ENCODE assay signal across 8 cellular contexts in genomic region chr21:29164330-29164942, GRCh38. TPM values are rescaled to one million over a fixed set of nuclear protein-coding genes. Genes with fewer than 3 reads are reported as not detected.
DNase-seq lines count a peak whose midpoint lies in the region; ATAC-seq and TF ChIP-seq lines count a peak whose summit lies in the region.

No MANE protein-coding gene starts in this region.

- H3K36me3 ChIP-seq in GM06990 (ENCODE audit: control insufficient read depth, insufficient read depth, low read length) (no peaks in the 10 kb centered on the region), stomach (peaks cover 0 to 8% (median 2%) of the 10 kb centered on the region in 4 donors)

- H3K27ac Mint-ChIP-seq in WTC11: no peak overlapping the region
- no peak overlapping the region for H3K27ac Mint-ChIP-seq in activated CD4-positive, alpha-beta T cell treated with anti-CD3 and anti-CD28 coated beads, Interleukin-2, amount 10 ng/mL, durations not matched to agents 7 days and 5 days

- TF ChIP-seq POLR2A in stomach (IDR thresholded peaks at IDR 0.05): no peak

- 40 to 46% (median 44%) methylated on average over 8 of the region's 8 CpGs for WGBS in stomach, 5 donors

- POLR2A ChIA-PET in WTC11 (lab: Charles Lee): no interaction called here
- POLR2A ChIA-PET in activated CD4-positive, alpha-beta T cell treated with anti-CD3 and anti-CD28 coated beads, Interleukin-2, amount 10 ng/mL, durations not matched to agents 7 days and 5 days (lab: Charles Lee): no interaction called here

- H3K4me1 ChIP-seq in stomach: peaks cover 0 to 16% (median 5%) of the 10 kb centered on the region in 4 donors

- no peak for TF ChIP-seq EP300 in stomach (IDR thresholded peaks at IDR 0.05)

- H3K4me3 Mint-ChIP-seq in WTC11: no peak overlapping the region
- no peak overlapping the region for H3K4me3 Mint-ChIP-seq in activated CD4-positive, alpha-beta T cell treated with anti-CD3 and anti-CD28 coated beads, Interleukin-2, amount 10 ng/mL, durations not matched to agents 7 days and 5 days

- intact Hi-C loops in left ventricle myocardium superior (cut with micrococcal nuclease): loop anchor here (10.0 kb wide), 1 partner anchor 180 kb away; no protein-coding TSS in a partner anchor
- intact Hi-C loops in stomach (cut with DNase I; ENCODE audit: low total_unique reads): loop anchor here (5.0 kb wide), 1 partner anchor 208 kb away; no protein-coding TSS in a partner anchor

- H3K4me1 Mint-ChIP-seq in WTC11: no peaks in the 10 kb centered on the region
- peaks cover 7% of the 10 kb centered on the region for H3K4me1 Mint-ChIP-seq in activated CD4-positive, alpha-beta T cell treated with anti-CD3 and anti-CD28 coated beads, Interleukin-2, amount 10 ng/mL, durations not matched to agents 7 days and 5 days

- H3K4me3 ChIP-seq in GM06990 (replicated peaks; ENCODE audit: low read depth, low read length): no peak overlapping the region
- H3K4me3 ChIP-seq in stomach: no peak overlapping the region

- DNase-seq in GM06990 (ENCODE audit: extremely low read depth, insufficient read length): no peak
- peak; percentile 77 for DNase-seq in MV-4-11 (lab: John Stamatoyannopoulos, UW)
- DNase-seq in WTC11 (ENCODE audit: low spot score): no peak
- no peak for DNase-seq in left ventricle myocardium superior
- no peak for DNase-seq in stomach
- no peak for DNase-seq in activated CD4-positive, alpha-beta T cell treated with anti-CD3 and anti-CD28 coated beads, Interleukin-2, amount 10 ng/mL, durations not matched to agents 7 days and 5 days

- peak overlapping the region in 1 of 5 donors; percentile 64 for H3K27ac ChIP-seq in stomach

- H3K27me3 ChIP-seq in GM06990 (replicated peaks; ENCODE audit: control insufficient read depth, insufficient read depth, low read length) (no peaks in the 10 kb centered on the region), stomach (no peaks in the 10 kb centered on the region)

- H3K36me3 Mint-ChIP-seq in WTC11: no peaks in the 10 kb centered on the region
- H3K36me3 Mint-ChIP-seq in activated CD4-positive, alpha-beta T cell treated with anti-CD3 and anti-CD28 coated beads, Interleukin-2, amount 10 ng/mL, durations not matched to agents 7 days and 5 days (ENCODE audit: low read depth): peaks cover 5% of the 10 kb centered on the region

- H3K27me3 Mint-ChIP-seq in WTC11 (ENCODE audit: low read depth): no peaks in the 10 kb centered on the region
- H3K27me3 Mint-ChIP-seq in activated CD4-positive, alpha-beta T cell treated with anti-CD3 and anti-CD28 coated beads, Interleukin-2, amount 10 ng/mL, durations not matched to agents 7 days and 5 days: no peaks in the 10 kb centered on the region

- H3K9me3 ChIP-seq in stomach: no peaks in the 10 kb centered on the region

- no peaks in the 10 kb centered on the region for H3K9me3 Mint-ChIP-seq in WTC11
- no peaks in the 10 kb centered on the region for H3K9me3 Mint-ChIP-seq in activated CD4-positive, alpha-beta T cell treated with anti-CD3 and anti-CD28 coated beads, Interleukin-2, amount 10 ng/mL, durations not matched to agents 7 days and 5 days

- CTCF ChIA-PET in WTC11 (lab: Charles Lee): interaction anchor here (0.5 to 2.1 kb wide), 9 partner anchors 9 to 212 kb away, joined by 3 to 17 read pairs (median 6); no protein-coding TSS in a partner anchor
- CTCF ChIA-PET in activated CD4-positive, alpha-beta T cell treated with anti-CD3 and anti-CD28 coated beads, Interleukin-2, amount 10 ng/mL, durations not matched to agents 7 days and 5 days (lab: Charles Lee): interaction anchor here (0.7 to 1.6 kb wide), 5 partner anchors 10 to 206 kb away, joined by 3 to 4 read pairs (median 3); no protein-coding TSS in a partner anchor

- TF ChIP-seq CTCF in GM06990 (IDR thresholded peaks at IDR 0.05; ENCODE audit: insufficient read depth, low read length, poor library complexity, severe bottlenecking) (peak; percentile 53), WTC11 (IDR thresholded peaks at IDR 0.05) (no peak), stomach (IDR thresholded peaks at IDR 0.05) (peak in 4 of 7 experiments; percentile 30 to 53 (median 48))

- ATAC-seq in WTC11 (peak; percentile 65; the same call in 1 of the 2 replicates), left ventricle myocardium superior (peak; percentile 74), HG03135 (IDR thresholded peaks at IDR 0.05; ENCODE audit: unreplicated experiment) (no peak), GM19023 (IDR thresholded peaks at IDR 0.05; ENCODE audit: unreplicated experiment) (no peak)

TF ChIP-seq in WTC11, 78 proteins besides CTCF, POLR2A, EP300 and RAD21:
- TF ChIP-seq FOXP4 (CRISPR knock-in tag; IDR thresholded peaks at IDR 0.05) (no peak), NFYB (CRISPR knock-in tag; conservative IDR thresholded peaks at IDR 0.05; ENCODE audit: low read depth) (no peak), NFE2L1 (CRISPR knock-in tag; IDR thresholded peaks at IDR 0.05) (no peak), TEAD4 (CRISPR knock-in tag; IDR thresholded peaks at IDR 0.05) (no peak), GABPB1 (CRISPR knock-in tag; IDR thresholded peaks at IDR 0.05) (no peak), CDX4 (CRISPR knock-in tag; IDR thresholded peaks at IDR 0.05; ENCODE audit: borderline replicate concordance) (no peak), FOXJ3 (CRISPR knock-in tag; IDR thresholded peaks at IDR 0.05; ENCODE audit: borderline replicate concordance) (no peak)
- TF ChIP-seq, protein P1, sequence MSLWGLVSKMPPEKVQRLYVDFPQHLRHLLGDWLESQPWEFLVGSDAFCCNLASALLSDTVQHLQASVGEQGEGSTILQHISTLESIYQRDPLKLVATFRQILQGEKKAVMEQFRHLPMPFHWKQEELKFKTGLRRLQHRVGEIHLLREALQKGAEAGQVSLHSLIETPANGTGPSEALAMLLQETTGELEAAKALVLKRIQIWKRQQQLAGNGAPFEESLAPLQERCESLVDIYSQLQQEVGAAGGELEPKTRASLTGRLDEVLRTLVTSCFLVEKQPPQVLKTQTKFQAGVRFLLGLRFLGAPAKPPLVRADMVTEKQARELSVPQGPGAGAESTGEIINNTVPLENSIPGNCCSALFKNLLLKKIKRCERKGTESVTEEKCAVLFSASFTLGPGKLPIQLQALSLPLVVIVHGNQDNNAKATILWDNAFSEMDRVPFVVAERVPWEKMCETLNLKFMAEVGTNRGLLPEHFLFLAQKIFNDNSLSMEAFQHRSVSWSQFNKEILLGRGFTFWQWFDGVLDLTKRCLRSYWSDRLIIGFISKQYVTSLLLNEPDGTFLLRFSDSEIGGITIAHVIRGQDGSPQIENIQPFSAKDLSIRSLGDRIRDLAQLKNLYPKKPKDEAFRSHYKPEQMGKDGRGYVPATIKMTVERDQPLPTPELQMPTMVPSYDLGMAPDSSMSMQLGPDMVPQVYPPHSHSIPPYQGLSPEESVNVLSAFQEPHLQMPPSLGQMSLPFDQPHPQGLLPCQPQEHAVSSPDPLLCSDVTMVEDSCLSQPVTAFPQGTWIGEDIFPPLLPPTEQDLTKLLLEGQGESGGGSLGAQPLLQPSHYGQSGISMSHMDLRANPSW (CRISPR knock-in tag; conservative IDR thresholded peaks at IDR 0.05; ENCODE audit: low read depth): no peak

RNA-seq across cellular contexts. Expression of gene MAP3K7CL, which starts 34.0 kb away (rescaled TPM):
- 0.15 to 0.37 TPM in 2 of 3 replicates, not detected in the other for total RNA-seq in WTC11 (2021)
- 1.1 TPM for total RNA-seq in left ventricle myocardium superior
- 10 to 100 TPM in 2 of 5 donors, 1 to 10 TPM in 2, under 1 TPM in 1; 0.58 to 19.2 (median 7.2) TPM for total RNA-seq in stomach
- 1 to 10 TPM; 2.6 to 5.2 (median 2.7) TPM for polyA plus RNA-seq in stomach
- 1 to 10 TPM; 5.0 to 6.6 TPM for total RNA-seq in activated CD4-positive, alpha-beta T cell treated with anti-CD3 and anti-CD28 coated beads, Interleukin-2, amount 10 ng/mL, durations not matched to agents 7 days and 5 days

Comparison
In these comparisons a context has a peak if more than half of its experiments do, and no peak if none do; other contexts are left out.
1. ATAC-seq: peak in WTC11 (single experiment) and left ventricle myocardium superior (single experiment); none in HG03135 (single experiment) and GM19023 (single experiment).